Comparison of ENCODE assay signal across 9 cellular contexts in genomic region chrX:11351375-11352295, GRCh38. TPM values are rescaled to one million over a fixed set of nuclear protein-coding genes. Genes with fewer than 3 reads are reported as not detected.
A peak's percentile ranks its signal among the peaks of the same experiment; 100 is the strongest.
DNase-seq lines count a peak whose midpoint lies in the region; ATAC-seq and TF ChIP-seq lines count a peak whose summit lies in the region.
"Had no signal": no experiment of that assay in that cellular context is flagged by ENCODE, and none has a peak within 500 bp of the region (broad histone marks: within the 10 kb centered on the region; RNA-seq: fewer than 3 reads in every experiment).

No MANE protein-coding gene starts in this region.

- WGBS in esophagus squamous epithelium, 2 donors: 39 to 51% methylated on average over 7 to 9 of the region's 11 CpGs

- no peaks in the 10 kb centered on the region for H3K36me3 ChIP-seq in esophagus squamous epithelium

- no peak for DNase-seq in esophagus squamous epithelium (lab: John Stamatoyannopoulos, UW)
- DNase-seq in skeletal muscle cell (ENCODE audit: low read depth): peak; percentile 83
- no peak for DNase-seq in HUDEP-2 (lab: John Stamatoyannopoulos, UW; ENCODE audit: unreplicated experiment in 76 of 76)
- DNase-seq in nephron progenitor cell: no peak
- DNase-seq: stimulated activated CD4-positive, alpha-beta T cell treated with anti-CD3 and anti-CD28 coated beads, Interleukin-12 subunit alpha, Interleukin-12 subunit beta, amount 100 ng/mL, for 4 hours had no signal

- H3K4me1 ChIP-seq in esophagus squamous epithelium: peaks cover 0 to 18% (median 0%) of the 10 kb centered on the region in 3 donors

- H3K4me3 Mint-ChIP-seq in nephron progenitor cell: no peak overlapping the region

- H3K27ac Mint-ChIP-seq in nephron progenitor cell: no peak overlapping the region

- no peaks in the 10 kb centered on the region for H3K27me3 ChIP-seq in esophagus squamous epithelium

- H3K36me3 Mint-ChIP-seq in nephron progenitor cell (ENCODE audit: low read depth): no peaks in the 10 kb centered on the region

- H3K4me3 ChIP-seq in esophagus squamous epithelium: peak overlapping the region in 2 of 4 donors; percentile 9 to 19
- no peak overlapping the region for H3K4me3 ChIP-seq in skeletal muscle cell (ENCODE audit: low read depth, low read length)

- intact Hi-C loops in esophagus squamous epithelium (cut with DNase I): no loop called here

- H3K27ac ChIP-seq in esophagus squamous epithelium: peak overlapping the region; percentile 30 to 87 (median 63)

- no peak for TF ChIP-seq CTCF in esophagus squamous epithelium (IDR thresholded peaks at IDR 0.05)
- TF ChIP-seq CTCF in nephron progenitor cell (IDR thresholded peaks at IDR 0.05): no peak

- no peaks in the 10 kb centered on the region for H3K9me3 ChIP-seq in esophagus squamous epithelium

- no peak for TF ChIP-seq POLR2A in esophagus squamous epithelium (IDR thresholded peaks at IDR 0.05)

- no peaks in the 10 kb centered on the region for H3K27me3 Mint-ChIP-seq in nephron progenitor cell (ENCODE audit: low read depth, poor library complexity)

- ATAC-seq in GM18858 (IDR thresholded peaks at IDR 0.05; ENCODE audit: unreplicated experiment): peak; percentile 13
- peak; percentile 8 for ATAC-seq in HG03558 (IDR thresholded peaks at IDR 0.05; ENCODE audit: extremely low read depth, unreplicated experiment)
- ATAC-seq in GM18870 (IDR thresholded peaks at IDR 0.05; ENCODE audit: unreplicated experiment): no peak
- ATAC-seq in HG03280 (IDR thresholded peaks at IDR 0.05; ENCODE audit: unreplicated experiment): no peak

- H3K9me3 Mint-ChIP-seq in nephron progenitor cell: peaks cover 14% of the 10 kb centered on the region

- H3K4me1 Mint-ChIP-seq in nephron progenitor cell: no peaks in the 10 kb centered on the region

RNA-seq across cellular contexts. Expression of gene AMELX, which starts 58.4 kb away (rescaled TPM):
- not detected for total RNA-seq in esophagus squamous epithelium

Comparison
In these comparisons a context has a peak if more than half of its experiments do, and no peak if none do; other contexts are left out.
1. ATAC-seq: peak in GM18858 (single experiment) and HG03558 (single experiment); none in GM18870 (single experiment) and HG03280 (single experiment).